In genomic region chr20:53940883-53941546, GRCh38 we compare ENCODE assay signal across 1 cellular context.
TF ChIP-seq lines count a peak whose summit lies in the region.

No MANE protein-coding gene starts in this region.

TF ChIP-seq in K562, 482 proteins besides CTCF, POLR2A, EP300 and RAD21 (continued from another document and continues in another):
- TF ChIP-seq AFF1 (IDR thresholded peaks at IDR 0.05; ENCODE audit: low read depth in 1 of 2, partially characterized antibody in 2 of 2): no peak
- TF ChIP-seq MIER1 (IDR thresholded peaks at IDR 0.05; ENCODE audit: low read depth): no peak
- no peak for TF ChIP-seq ZKSCAN1 (IDR thresholded peaks at IDR 0.05; ENCODE audit: low read depth, low read length)
- no peak for TF ChIP-seq MAFK (IDR thresholded peaks at IDR 0.05; ENCODE audit: low read length)
- no peak for TF ChIP-seq SPI1 (IDR thresholded peaks at IDR 0.05; ENCODE audit: borderline replicate concordance, low read depth, low read length)
- TF ChIP-seq RUNX1 (IDR thresholded peaks at IDR 0.05; ENCODE audit: low read depth): no peak
- TF ChIP-seq TFAM (CRISPR knock-in tag; conservative IDR thresholded peaks at IDR 0.05): no peak
- no peak for TF ChIP-seq ZKSCAN8 (CRISPR knock-in tag; IDR thresholded peaks at IDR 0.05)
- no peak for TF ChIP-seq HNRNPL (IDR thresholded peaks at IDR 0.05; ENCODE audit: low read depth, low read length)
- TF ChIP-seq GTF2E2 (tag; IDR thresholded peaks at IDR 0.05): no peak
- TF ChIP-seq TBP (optimal IDR thresholded peaks at IDR 0.05; ENCODE audit: low read depth, low read length): no peak
- TF ChIP-seq ELF2 (CRISPR knock-in tag; IDR thresholded peaks at IDR 0.05): no peak
- peak; percentile 23; the same call in 1 of the 2 replicates for TF ChIP-seq FOSL1 (tag; conservative IDR thresholded peaks at IDR 0.05)
- no peak for TF ChIP-seq PML (IDR thresholded peaks at IDR 0.05; ENCODE audit: low read length)
- TF ChIP-seq RBBP5 (IDR thresholded peaks at IDR 0.05; ENCODE audit: borderline replicate concordance, insufficient read depth, low read length, poor library complexity, severe bottlenecking): no peak
- no peak for TF ChIP-seq ZHX1 (conservative IDR thresholded peaks at IDR 0.05; ENCODE audit: low read length)
- peak; percentile 45 for TF ChIP-seq TAF9B (IDR thresholded peaks at IDR 0.05; ENCODE audit: partially characterized antibody)
- 0 out of 2 replicates have a peak, but pooled peaks have one; percentile 29 for TF ChIP-seq THRB (CRISPR knock-in tag; conservative IDR thresholded peaks at IDR 0.05)
- no peak for TF ChIP-seq NR2F6 (CRISPR knock-in tag; IDR thresholded peaks at IDR 0.05)
- TF ChIP-seq ZBTB33 (CRISPR knock-in tag; IDR thresholded peaks at IDR 0.05): peak; percentile 58; the same call in 1 of the 2 replicates
- no peak for TF ChIP-seq KAT8 (IDR thresholded peaks at IDR 0.05; ENCODE audit: low read depth)
- TF ChIP-seq ZNF780A (CRISPR knock-in tag; IDR thresholded peaks at IDR 0.05): no peak
- TF ChIP-seq DLX4 (CRISPR knock-in tag; IDR thresholded peaks at IDR 0.05): no peak
- TF ChIP-seq ZNF561 (CRISPR knock-in tag; conservative IDR thresholded peaks at IDR 0.05): no peak
- no peak for TF ChIP-seq MCM3 (IDR thresholded peaks at IDR 0.05)
- TF ChIP-seq ZNF766 (CRISPR knock-in tag; conservative IDR thresholded peaks at IDR 0.05): no peak
- peak; percentile 33; the same call in 1 of the 2 replicates for TF ChIP-seq MAFG (tag; conservative IDR thresholded peaks at IDR 0.05)
- no peak for TF ChIP-seq ADNP (tag; IDR thresholded peaks at IDR 0.05)
- TF ChIP-seq SP1 (CRISPR knock-in tag; IDR thresholded peaks at IDR 0.05): no peak
- TF ChIP-seq COPS2 (conservative IDR thresholded peaks at IDR 0.05): no peak
- TF ChIP-seq ARHGAP35 (IDR thresholded peaks at IDR 0.05; ENCODE audit: partially characterized antibody): no peak
- TF ChIP-seq SREBF1 (IDR thresholded peaks at IDR 0.05; ENCODE audit: borderline replicate concordance, low read depth, low read length): no peak
- TF ChIP-seq CEBPB (tag; IDR thresholded peaks at IDR 0.05): no peak
- TF ChIP-seq MEIS2 (IDR thresholded peaks at IDR 0.05; ENCODE audit: partially characterized antibody): no peak
- TF ChIP-seq ZNF551 (CRISPR knock-in tag; IDR thresholded peaks at IDR 0.05): no peak
- TF ChIP-seq HOMEZ (CRISPR knock-in tag; IDR thresholded peaks at IDR 0.05): no peak
- no peak for TF ChIP-seq ZFP1 (CRISPR knock-in tag; IDR thresholded peaks at IDR 0.05)
- TF ChIP-seq TRIM25 (IDR thresholded peaks at IDR 0.05; ENCODE audit: borderline replicate concordance): no peak
- no peak for TF ChIP-seq ZNF224 (CRISPR knock-in tag; IDR thresholded peaks at IDR 0.05)
- TF ChIP-seq ZBTB26 (CRISPR knock-in tag; IDR thresholded peaks at IDR 0.05): no peak
- TF ChIP-seq ARID3B (CRISPR knock-in tag; IDR thresholded peaks at IDR 0.05; ENCODE audit: borderline replicate concordance): no peak
- no peak for TF ChIP-seq PHTF2 (CRISPR knock-in tag; IDR thresholded peaks at IDR 0.05)
- 0 out of 2 replicates have a peak, but pooled peaks have one; percentile 15 for TF ChIP-seq GABPA (tag; conservative IDR thresholded peaks at IDR 0.05; ENCODE audit: low read depth)
- TF ChIP-seq XRCC3 (IDR thresholded peaks at IDR 0.05): no peak
- no peak for TF ChIP-seq CREB3 (tag; conservative IDR thresholded peaks at IDR 0.05; ENCODE audit: low read depth)
- TF ChIP-seq ARID1B (IDR thresholded peaks at IDR 0.05): no peak; the same call in 1 of the 2 replicates
- no peak for TF ChIP-seq BCOR (IDR thresholded peaks at IDR 0.05)
- TF ChIP-seq GATAD2B (IDR thresholded peaks at IDR 0.05; ENCODE audit: borderline replicate concordance): no peak
- no peak for TF ChIP-seq ZNF696 (CRISPR knock-in tag; conservative IDR thresholded peaks at IDR 0.05)
- TF ChIP-seq CGGBP1 (CRISPR knock-in tag; IDR thresholded peaks at IDR 0.05): no peak
- no peak for TF ChIP-seq ASH1L (IDR thresholded peaks at IDR 0.05; ENCODE audit: borderline replicate concordance, low read depth, partially characterized antibody)
- no peak for TF ChIP-seq SIN3B (IDR thresholded peaks at IDR 0.05; ENCODE audit: low read depth)
- no peak for TF ChIP-seq KLF10 (CRISPR knock-in tag; IDR thresholded peaks at IDR 0.05)
